22 cellular contexts compared by ENCODE assay signal in genomic region chr2:162560291-162560690, GRCh38.
A peak's percentile ranks its signal among the peaks of the same experiment; 100 is the strongest.
DNase-seq lines count a peak whose midpoint lies in the region; ATAC-seq, FAIRE-seq and TF ChIP-seq lines count a peak whose summit lies in the region.
"Had no signal": no experiment of that assay in that cellular context is flagged by ENCODE, and none has a peak within 500 bp of the region (broad histone marks: within the 10 kb centered on the region; RNA-seq: fewer than 3 reads in every experiment).

No MANE protein-coding gene starts in this region.

- H3K4me3 ChIP-seq in HepG2 (replicated peaks in 1 of 3; ENCODE audit: insufficient read depth in 1 of 3, low read depth in 2 of 3, low read length in 3 of 3) (no peak overlapping the region), right lobe of liver (no peak overlapping the region)
- H3K4me3 ChIP-seq: A549; BLaER1 treated with 17β-estradiol and CSF1 and Interleukin-3, amounts not matched to agents 10 nM and 100 nM; GM12878 had no signal

- intact Hi-C loops in HepG2 (cut with micrococcal nuclease; ENCODE audit: unreplicated experiment) (no loop called here), right lobe of liver (cut with DNase I) (no loop called here)

- no peaks in the 10 kb centered on the region for H3K9me3 ChIP-seq in HepG2 (ENCODE audit: low read length)
- H3K9me3 ChIP-seq in right lobe of liver, result no peaks in the 10 kb centered on the region
- H3K9me3 ChIP-seq: A549; BLaER1 treated with 17β-estradiol and CSF1 and Interleukin-3, amounts not matched to agents 10 nM and 100 nM; Caco-2 had no signal

- no peaks in the 10 kb centered on the region for H3K27me3 ChIP-seq in HepG2 (ENCODE audit: control insufficient read depth in 1 of 2, insufficient read depth in 2 of 2, low read length in 2 of 2)
- H3K27me3 ChIP-seq in right lobe of liver, result no peaks in the 10 kb centered on the region
- H3K27me3 ChIP-seq: BLaER1 treated with 17β-estradiol and CSF1 and Interleukin-3, amounts not matched to agents 10 nM and 100 nM had no signal

- POLR2A ChIA-PET in HepG2 (lab: Yijun Ruan, JAX), result no interaction called here

- H3K36me3 ChIP-seq in HepG2 (replicated peaks in 1 of 2; ENCODE audit: control insufficient read depth in 1 of 2, insufficient read depth in 2 of 2, low read length in 2 of 2), result no peaks in the 10 kb centered on the region
- no peaks in the 10 kb centered on the region for H3K36me3 ChIP-seq in right lobe of liver
- H3K36me3 ChIP-seq: BLaER1 treated with 17β-estradiol and CSF1 and Interleukin-3, amounts not matched to agents 10 nM and 100 nM had no signal

- H3K4me2 ChIP-seq in HepG2 (ENCODE audit: low read depth, low read length), result no peak overlapping the region
- H3K4me2 ChIP-seq: A549; BLaER1 treated with 17β-estradiol and CSF1 and Interleukin-3, amounts not matched to agents 10 nM and 100 nM had no signal

- TF ChIP-seq CTCF in HepG2 (CRISPR knock-in tag; IDR thresholded peaks at IDR 0.05), result no peak
- TF ChIP-seq CTCF in right lobe of liver (IDR thresholded peaks at IDR 0.05), result no peak

- 0% methylated on average over 1 of the region's 1 CpG for WGBS in HepG2 (ENCODE audit: low lambda C conversion rate)
- WGBS in right lobe of liver (ENCODE audit: insufficient coverage, low coverage, low lambda C conversion rate, missing lambda C conversion rate), result 4% methylated on average over 1 of the region's 1 CpG

- H4K20me1 ChIP-seq in HepG2 (ENCODE audit: insufficient read depth, low read length), result no peaks in the 10 kb centered on the region
- H4K20me1 ChIP-seq: BLaER1 treated with 17β-estradiol and CSF1 and Interleukin-3, amounts not matched to agents 10 nM and 100 nM had no signal

- H3K27ac ChIP-seq in HepG2 (ENCODE audit: extremely low read length, insufficient read depth, low read length) (no peak overlapping the region), right lobe of liver (no peak overlapping the region)
- H3K27ac ChIP-seq: 22Rv1; A549; BLaER1 treated with 17β-estradiol and CSF1 and Interleukin-3, amounts not matched to agents 10 nM and 100 nM; C4-2B had no signal

- BruUV-seq in HepG2 (replicated peaks; lab: Mats Ljungman, UMichigan), result no TSS peak

- FAIRE-seq in HepG2 (lab: Jason Lieb, UNC), result no peak
- FAIRE-seq: A549, D721Med, GM12878, GM12892, GM18507 had no signal

- in situ Hi-C loops in HepG2 (cut with HindIII; ENCODE audit: extremely low pct_ligation_motif_present, low pct_unique_long_range_greater_than_20kb), result no loop called here

- TF ChIP-seq POLR2A in HepG2 (IDR thresholded peaks at IDR 0.05; ENCODE audit: insufficient read depth in 1 of 2, low read depth in 2 of 2, low read length in 2 of 2) (no peak), right lobe of liver (IDR thresholded peaks at IDR 0.05) (no peak)

- no peak for DNase-seq in HepG2 (ENCODE audit: low spot score)
- DNase-seq in right lobe of liver, result no peak
- peak; percentile 51 for DNase-seq in cerebellar cortex (ENCODE audit: low spot score)
- peak; percentile 3 for DNase-seq in myocyte (ENCODE audit: low read depth)
- DNase-seq in NCI-H128 (lab: John Stamatoyannopoulos, UW; ENCODE audit: unreplicated experiment), result no peak
- no peak for DNase-seq in GOT3 (lab: John Stamatoyannopoulos, UW)
- DNase-seq: AML-193; Caco-2; Calu3; CD4-positive, alpha-beta T cell; CD8-positive, alpha-beta T cell; DMS79 treated with DMSO at 0.1 percent for 48 hours; GDM1 had no signal

- H3K4me1 ChIP-seq in HepG2 (ENCODE audit: insufficient read depth, low read length) (peaks cover 12% of the 10 kb centered on the region), right lobe of liver (no peaks in the 10 kb centered on the region)
- H3K4me1 ChIP-seq: A549; BLaER1 treated with 17β-estradiol and CSF1 and Interleukin-3, amounts not matched to agents 10 nM and 100 nM had no signal

- no peak for TF ChIP-seq EP300 in HepG2 (IDR thresholded peaks at IDR 0.05; ENCODE audit: low read depth in 2 of 2, low read length in 2 of 2)
- no peak for TF ChIP-seq EP300 in HepG2 (CRISPR knock-in tag; IDR thresholded peaks at IDR 0.05; ENCODE audit: borderline replicate concordance)

- no peak overlapping the region for H2AFZ ChIP-seq in HepG2 (ENCODE audit: low read length)

- TF ChIP-seq RAD21 in HepG2 (CRISPR knock-in tag; IDR thresholded peaks at IDR 0.05), result no peak

- H3K79me2 ChIP-seq in HepG2 (ENCODE audit: insufficient read depth, low read length), result no peaks in the 10 kb centered on the region

- ATAC-seq in HepG2 (peak; percentile 35; the same call in 1 of the 3 replicates), right lobe of liver (no peak), HG03521 (IDR thresholded peaks at IDR 0.05; ENCODE audit: unreplicated experiment) (no peak)
- ATAC-seq: A549; CD8-positive, alpha-beta T cell; GM12878 had no signal

- CTCF ChIA-PET in HepG2 (lab: Yijun Ruan, JAX; ENCODE audit: low intra/inter-chr PET ratio, low total read pairs), result no interaction called here

- H3K9ac ChIP-seq in HepG2 (ENCODE audit: insufficient read depth, low read depth, low read length), result no peak overlapping the region
- H3K9ac ChIP-seq: BLaER1 treated with 17β-estradiol and CSF1 and Interleukin-3, amounts not matched to agents 10 nM and 100 nM had no signal

TF ChIP-seq in HepG2, 621 proteins besides CTCF, POLR2A, EP300 and RAD21:
- TF ChIP-seq IRF9 (CRISPR knock-in tag; IDR thresholded peaks at IDR 0.05; ENCODE audit: borderline replicate concordance), result no peak
- no peak for TF ChIP-seq ZNF761 (CRISPR knock-in tag; conservative IDR thresholded peaks at IDR 0.05)
- no peak for TF ChIP-seq AKAP8 (CRISPR knock-in tag; IDR thresholded peaks at IDR 0.05)
- TF ChIP-seq SMYD3 (CRISPR knock-in tag; IDR thresholded peaks at IDR 0.05), result no peak
- TF ChIP-seq ZNF317 (CRISPR knock-in tag; IDR thresholded peaks at IDR 0.05), result no peak
- TF ChIP-seq PREB (CRISPR knock-in tag; IDR thresholded peaks at IDR 0.05), result no peak
- no peak for TF ChIP-seq PHB2 (IDR thresholded peaks at IDR 0.05; ENCODE audit: partially characterized antibody)
- no peak for TF ChIP-seq KDM2A (CRISPR knock-in tag; IDR thresholded peaks at IDR 0.05; ENCODE audit: borderline replicate concordance, low read depth)
- TF ChIP-seq NPAS2 (CRISPR knock-in tag; IDR thresholded peaks at IDR 0.05; ENCODE audit: borderline replicate concordance), result no peak
- no peak for TF ChIP-seq DNMT3B (CRISPR knock-in tag; conservative IDR thresholded peaks at IDR 0.05)
- no peak for TF ChIP-seq ZNF547 (CRISPR knock-in tag; IDR thresholded peaks at IDR 0.05)
TF ChIP-seq in HepG2: peak in this region for 0.

Comparison
In these comparisons a context has a peak if more than half of its experiments do, and no peak if none do; other contexts are left out.
1. DNase-seq: peak in cerebellar cortex (single experiment) and myocyte (single experiment); none in HepG2 (single experiment), right lobe of liver (0 of 3), NCI-H128 (single experiment) and GOT3 (single experiment).